Comparison of ENCODE assay signal across 1 cellular context in genomic region chr9:136808781-136809158, GRCh38.
TF ChIP-seq lines count a peak whose summit lies in the region.

No MANE protein-coding gene starts in this region.

TF ChIP-seq in A549, 52 proteins besides CTCF, POLR2A, EP300 and RAD21:
- no peak for TF ChIP-seq SREBF2 (IDR thresholded peaks at IDR 0.05)
